Comparison of ENCODE assay signal across 8 cellular contexts in the genomic region with DNA sequence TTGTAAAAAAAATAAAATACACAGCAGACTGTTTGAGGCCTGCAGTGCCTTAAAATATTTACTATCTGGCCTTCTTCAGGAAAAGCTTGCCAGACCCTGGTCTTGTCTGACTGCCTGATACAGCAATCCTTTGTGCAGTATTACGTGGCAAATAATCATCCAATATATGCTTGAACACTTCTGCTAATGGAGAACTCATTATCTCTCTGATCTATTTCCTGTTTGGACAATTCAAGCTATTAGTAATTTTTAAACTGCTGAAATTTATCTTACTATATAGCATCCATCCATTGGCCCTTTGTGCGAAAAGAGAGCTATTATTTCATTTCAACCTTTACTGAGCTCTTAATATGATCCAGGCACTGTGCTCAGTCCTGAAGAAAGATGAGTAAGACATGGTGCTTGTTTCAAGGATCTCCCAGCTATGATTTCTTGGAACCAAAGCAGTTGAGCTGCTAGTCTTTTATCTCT. TPM values are rescaled to one million over a fixed set of nuclear protein-coding genes. Genes with fewer than 3 reads are reported as not detected.
DNase-seq lines count a peak whose midpoint lies in the region; ATAC-seq and TF ChIP-seq lines count a peak whose summit lies in the region.

No MANE protein-coding gene starts in this region.

- H3K4me1 ChIP-seq in PC-9 (replicated peaks; ENCODE audit: insufficient read depth) (peaks cover 77% of the 10 kb centered on the region), H9 (ENCODE audit: insufficient read depth, low read length) (no peaks in the 10 kb centered on the region)

- TF ChIP-seq CTCF in Calu3 (IDR thresholded peaks at IDR 0.05; ENCODE audit: unreplicated experiment) (no peak), PC-9 (conservative IDR thresholded peaks at IDR 0.05) (no peak), omental fat pad (IDR thresholded peaks at IDR 0.05) (no peak), H9 (conservative IDR thresholded peaks at IDR 0.05) (no peak)

- H3K27ac Mint-ChIP-seq in Calu3 (ENCODE audit: unreplicated experiment), result peak overlapping the region; percentile 75
- peak overlapping the region; percentile 86 for H3K27ac Mint-ChIP-seq in dendritic cell treated with granulocyte-macrophage colony-stimulating factor and Interleukin-4, amounts not matched to agents 40 ng/mL and 50 ng/mL, for 4 days
- no peak overlapping the region for H3K27ac Mint-ChIP-seq in H9

- peak overlapping the region; percentile 42 for H3K4me3 ChIP-seq in PC-9

- no peak overlapping the region for H2BK5ac ChIP-seq in H9 (ENCODE audit: insufficient read length, low read length)

- H3K4me3 Mint-ChIP-seq in Calu3 (ENCODE audit: low read depth, unreplicated experiment), result no peak overlapping the region
- H3K4me3 Mint-ChIP-seq in dendritic cell treated with granulocyte-macrophage colony-stimulating factor and Interleukin-4, amounts not matched to agents 40 ng/mL and 50 ng/mL, for 4 days, result no peak overlapping the region
- H3K4me3 Mint-ChIP-seq in H9, result no peak overlapping the region

- no peak overlapping the region for H4K91ac ChIP-seq in H9 (ENCODE audit: insufficient read length, low read depth, low read length)

- H3K79me1 ChIP-seq in H9 (ENCODE audit: insufficient read depth, low read depth, low read length, poor library complexity, severe bottlenecking), result no peaks in the 10 kb centered on the region

- H3K4me2 ChIP-seq in PC-9 (peak overlapping the region; percentile 83), H9 (ENCODE audit: insufficient read depth, insufficient read length, low read length) (no peak overlapping the region)

- H3K27me3 ChIP-seq in PC-9 (ENCODE audit: insufficient read depth, low read depth) (no peaks in the 10 kb centered on the region), H9 (ENCODE audit: insufficient read depth, low read length) (no peaks in the 10 kb centered on the region)

- no peak overlapping the region for H3K14ac ChIP-seq in H9 (ENCODE audit: insufficient read depth, low read length)

- H3K9me3 Mint-ChIP-seq in Calu3 (ENCODE audit: low read depth, unreplicated experiment) (no peaks in the 10 kb centered on the region), H9 (no peaks in the 10 kb centered on the region)
- no peaks in the 10 kb centered on the region for H3K9me3 Mint-ChIP-seq in dendritic cell treated with granulocyte-macrophage colony-stimulating factor and Interleukin-4, amounts not matched to agents 40 ng/mL and 50 ng/mL, for 4 days

- H2AK5ac ChIP-seq in H9 (ENCODE audit: insufficient read length, low read length), result no peak overlapping the region

- H2BK20ac ChIP-seq in H9 (ENCODE audit: low read depth, low read length, poor library complexity, severe bottlenecking), result no peak overlapping the region

- POLR2A ChIA-PET in PC-9 (lab: Charles Lee; ENCODE audit: unreplicated experiment), result interaction anchor here (0.5 to 0.7 kb wide), 5 partner anchors 13 to 63 kb away, joined by 3 to 6 read pairs (median 3); no protein-coding TSS in a partner anchor

- H3F3A ChIP-seq in PC-9 (ENCODE audit: insufficient read depth, low read depth), result peaks cover 76% of the 10 kb centered on the region

- ATAC-seq in sciatic nerve (peak; percentile 33), omental fat pad (ENCODE audit: low FRiP score) (no peak)

- no peak overlapping the region for H3K4ac ChIP-seq in H9 (ENCODE audit: low read depth, low read length)

- CTCF ChIA-PET in Calu3 (lab: Charles Lee) (interaction anchor here (0.9 to 2.4 kb wide), 5 partner anchors 9 to 52 kb away, joined by 3 to 8 read pairs (median 3); partner anchors contain the start of gene ATG7), PC-9 (lab: Charles Lee) (interaction anchor here (0.8 to 1.5 kb wide), 3 partner anchors 47 to 58 kb away, joined by 3 read pairs; no protein-coding TSS in a partner anchor)

- H3K27ac ChIP-seq in PC-9, result peak overlapping the region; percentile 99
- no peak overlapping the region for H3K27ac ChIP-seq in H9 (ENCODE audit: insufficient read length, low read depth, low read length)

- H4K20me1 ChIP-seq in PC-9 (ENCODE audit: insufficient read depth) (no peaks in the 10 kb centered on the region), H9 (ENCODE audit: control insufficient read depth, insufficient read depth, insufficient read length) (no peaks in the 10 kb centered on the region)

- H3K9me2 ChIP-seq in PC-9 (ENCODE audit: insufficient read depth), result no peaks in the 10 kb centered on the region

- H2BK12ac ChIP-seq in H9 (ENCODE audit: insufficient read length, low read depth, low read length), result no peak overlapping the region

- DNase-seq in Calu3 (no peak), PC-9 (peak in 1 of 2 experiments; percentile 66), sciatic nerve (ENCODE audit: low spot score) (no peak), AG08396 (ENCODE audit: low spot score) (no peak), omental fat pad (ENCODE audit: low spot score) (no peak), NCI-H2171 (lab: John Stamatoyannopoulos, UW) (no peak), H9 (no peak)

- H3K18ac ChIP-seq in H9 (ENCODE audit: insufficient read length, low read depth, low read length), result no peak overlapping the region

- no peak overlapping the region for H3T11ph ChIP-seq in H9 (ENCODE audit: low read length)

- H3K36me3 Mint-ChIP-seq in Calu3 (ENCODE audit: insufficient read depth, unreplicated experiment) (peaks cover 12% of the 10 kb centered on the region), H9 (ENCODE audit: insufficient read depth in 1 of 3, low read depth in 3 of 3) (no peaks in the 10 kb centered on the region; a peak in 1 of 7 replicates)
- H3K36me3 Mint-ChIP-seq in dendritic cell treated with granulocyte-macrophage colony-stimulating factor and Interleukin-4, amounts not matched to agents 40 ng/mL and 50 ng/mL, for 4 days (ENCODE audit: low read depth), result peaks cover 66% of the 10 kb centered on the region

- no peak overlapping the region for H2AFZ ChIP-seq in PC-9
- H2AFZ ChIP-seq in H9 (ENCODE audit: low read length), result no peak overlapping the region

- intact Hi-C loops in Calu3 (cut with micrococcal nuclease; ENCODE audit: unreplicated experiment) (loop anchor here (2.0 kb wide), 1 partner anchor 51 kb away; no protein-coding TSS in a partner anchor), PC-9 (cut with micrococcal nuclease; ENCODE audit: unreplicated experiment) (loop anchor here (2.0 to 5.0 kb wide), 2 partner anchors 151 to 314 kb away; no protein-coding TSS in a partner anchor), sciatic nerve (cut with DNase I) (no loop called here)
- intact Hi-C loops in dendritic cell treated with granulocyte-macrophage colony-stimulating factor and Interleukin-4, amounts not matched to agents 40 ng/mL and 50 ng/mL, for 4 days (cut with micrococcal nuclease), result no loop called here

- no peak overlapping the region for H2BK15ac ChIP-seq in H9 (ENCODE audit: low read depth, low read length)

- H3K4me1 Mint-ChIP-seq in Calu3 (ENCODE audit: low read depth, unreplicated experiment), result peaks cover 53% of the 10 kb centered on the region
- H3K4me1 Mint-ChIP-seq in dendritic cell treated with granulocyte-macrophage colony-stimulating factor and Interleukin-4, amounts not matched to agents 40 ng/mL and 50 ng/mL, for 4 days (ENCODE audit: low read depth), result peaks cover 81% of the 10 kb centered on the region
- no peaks in the 10 kb centered on the region for H3K4me1 Mint-ChIP-seq in H9

- BruUV-seq in Calu3 (replicated peaks; lab: Mats Ljungman, UMichigan) (no TSS peak), PC-9 (replicated peaks; lab: Mats Ljungman, UMichigan) (no TSS peak)

- H3K79me2 ChIP-seq in PC-9 (ENCODE audit: low read depth) (peaks cover 82% of the 10 kb centered on the region), H9 (ENCODE audit: insufficient read depth, low read length) (no peaks in the 10 kb centered on the region)

- H3K23me2 ChIP-seq in H9 (ENCODE audit: insufficient read length, low read depth, low read length, poor library complexity, severe bottlenecking), result no peaks in the 10 kb centered on the region

- H3K27me3 Mint-ChIP-seq in Calu3 (ENCODE audit: unreplicated experiment) (no peaks in the 10 kb centered on the region), H9 (ENCODE audit: low read depth) (no peaks in the 10 kb centered on the region)
- no peaks in the 10 kb centered on the region for H3K27me3 Mint-ChIP-seq in dendritic cell treated with granulocyte-macrophage colony-stimulating factor and Interleukin-4, amounts not matched to agents 40 ng/mL and 50 ng/mL, for 4 days

- H4K5ac ChIP-seq in H9 (ENCODE audit: insufficient read length, low read depth, low read length), result no peak overlapping the region

- no peak overlapping the region for H3K23ac ChIP-seq in H9 (ENCODE audit: insufficient read length, low read depth, low read length)

- no peak overlapping the region for H2BK120ac ChIP-seq in H9 (ENCODE audit: low read depth, low read length, poor library complexity, severe bottlenecking)

- no CpG with 5 or more reads among the region's 2 CpGs for WGBS in H9 (ENCODE audit: extremely low coverage, insufficient read length, low lambda C conversion rate)

- peaks cover 19% of the 10 kb centered on the region; the same call in 1 of the 2 replicates for H3K36me3 ChIP-seq in PC-9 (ENCODE audit: low read depth)

- no peaks in the 10 kb centered on the region for H3K9me3 ChIP-seq in PC-9 (ENCODE audit: insufficient read depth, low read depth)
- no peaks in the 10 kb centered on the region for H3K9me3 ChIP-seq in H9 (ENCODE audit: control insufficient read depth, low read depth, low read length)

- no peak overlapping the region for H3K9ac ChIP-seq in H9 (ENCODE audit: extremely low read depth, insufficient read length, low read length)

- H3K56ac ChIP-seq in H9 (ENCODE audit: insufficient read length, low read depth, low read length), result no peak overlapping the region

- no peak overlapping the region for H4K8ac ChIP-seq in H9 (replicated peaks; ENCODE audit: insufficient read length, low read depth, low read length)

RNA-seq across cellular contexts. Expression of gene ATG7, which starts 15.9 kb away (rescaled TPM):
- total RNA-seq in Calu3 (2022) (34.6 and 37.3 TPM in 2 replicates), PC-9 (2021) (53.1 and 56.1 TPM in 2 replicates), sciatic nerve (68.9 TPM), omental fat pad (10 to 100 TPM; 62.9 to 96.7 (median 76.2) TPM), H9 (2021) (17.9 and 22.1 TPM in 2 replicates)

Comparison
In these comparisons a context has a peak if more than half of its experiments do, and no peak if none do; other contexts are left out.
1. H3K27ac Mint-ChIP-seq: peak in Calu3 (single experiment) and dendritic cell treated with granulocyte-macrophage colony-stimulating factor and Interleukin-4, amounts not matched to agents 40 ng/mL and 50 ng/mL, for 4 days (single experiment); none in H9 (0 of 3).
2. intact Hi-C loops: an anchor here in Calu3 (2.0 kb wide) and PC-9 (2.0 to 5.0 kb wide); none called in dendritic cell treated with granulocyte-macrophage colony-stimulating factor and Interleukin-4, amounts not matched to agents 40 ng/mL and 50 ng/mL, for 4 days and sciatic nerve.